ENCODE assay signal across 8 cellular contexts in genomic region chr12:122123051-122123760, GRCh38. TPM values are rescaled to one million over a fixed set of nuclear protein-coding genes. Genes with fewer than 3 reads are reported as not detected.
DNase-seq lines count a peak whose midpoint lies in the region; ATAC-seq lines count a peak whose summit lies in the region.

No MANE protein-coding gene starts in this region.

- peak overlapping the region; percentile 67 for H3K27ac Mint-ChIP-seq in activated CD8-positive, alpha-beta T cell treated with anti-CD3 and anti-CD28 coated beads, Interleukin-2, amount 10 ng/mL, durations not matched to agents 7 days and 5 days

- ATAC-seq in activated CD8-positive, alpha-beta T cell treated with anti-CD3 and anti-CD28 coated beads, Interleukin-2, amount 10 ng/mL, durations not matched to agents 7 days and 5 days, result peak; percentile 62
- ATAC-seq in HG02571 (IDR thresholded peaks at IDR 0.05; ENCODE audit: unreplicated experiment), result no peak

- H3K27me3 ChIP-seq in GM23248 (replicated peaks; ENCODE audit: insufficient read depth), result no peaks in the 10 kb centered on the region
- H3K27me3 ChIP-seq in effector memory CD4-positive, alpha-beta T cell (replicated peaks; ENCODE audit: control insufficient read depth, insufficient read depth, low read length, poor library complexity, severe bottlenecking), result no peaks in the 10 kb centered on the region

- in situ Hi-C loops in GM23248 (cut with MboI), result no loop called here

- H3K9me3 Mint-ChIP-seq in activated CD8-positive, alpha-beta T cell treated with anti-CD3 and anti-CD28 coated beads, Interleukin-2, amount 10 ng/mL, durations not matched to agents 7 days and 5 days (ENCODE audit: insufficient read depth), result no peaks in the 10 kb centered on the region

- H2AFZ ChIP-seq in GM23248, result 0 out of 2 replicates have a peak overlapping the region, but pooled peaks have one; percentile 23

- no peaks in the 10 kb centered on the region for H3K36me3 ChIP-seq in GM23248 (ENCODE audit: low read depth)
- H3K36me3 ChIP-seq in effector memory CD4-positive, alpha-beta T cell (ENCODE audit: control insufficient read depth, insufficient read depth, low read length), result peaks cover 12% of the 10 kb centered on the region

- CTCF ChIA-PET in activated CD8-positive, alpha-beta T cell treated with anti-CD3 and anti-CD28 coated beads, Interleukin-2, amount 10 ng/mL, durations not matched to agents 7 days and 5 days (lab: Charles Lee), result interaction anchor here (0.7 to 3.6 kb wide), 38 partner anchors 9 to 207 kb away, joined by 3 to 103 read pairs (median 8); partner anchors contain the start of genes CFAP251 and MLXIP

- no peaks in the 10 kb centered on the region for H3K9me2 ChIP-seq in GM23248 (ENCODE audit: insufficient read depth)

- no peak overlapping the region for H3K27ac ChIP-seq in GM23248
- H3K27ac ChIP-seq in effector memory CD4-positive, alpha-beta T cell (ENCODE audit: insufficient read depth, low read length, poor library complexity, severe bottlenecking), result no peak overlapping the region

- peak overlapping the region; percentile 41; the same call in 1 of the 2 replicates for H3K4me3 ChIP-seq in GM23248
- H3K4me3 ChIP-seq in effector memory CD4-positive, alpha-beta T cell (ENCODE audit: insufficient read depth, low read depth, low read length, poor library complexity, severe bottlenecking), result no peak overlapping the region

- no peaks in the 10 kb centered on the region for H4K20me1 ChIP-seq in GM23248 (ENCODE audit: insufficient read depth)

- H3K4me1 ChIP-seq in GM23248 (ENCODE audit: insufficient read depth), result peaks cover 4% of the 10 kb centered on the region; the same call in 1 of the 2 replicates
- H3K4me1 ChIP-seq in effector memory CD4-positive, alpha-beta T cell (ENCODE audit: control insufficient read depth, insufficient read depth, low read length, poor library complexity, severe bottlenecking), result peaks cover 6% of the 10 kb centered on the region

- WGBS in GM23248 (ENCODE audit: low coverage in 1 of 2, low lambda C conversion rate in 2 of 2, missing lambda C conversion rate in 2 of 2), 2 experiments, result 15 to 19% methylated on average over 22 of the region's 22 CpGs

- H3K79me2 ChIP-seq in GM23248 (ENCODE audit: insufficient read depth), result peaks cover 63% of the 10 kb centered on the region

- peaks cover 33% of the 10 kb centered on the region for H3K4me1 Mint-ChIP-seq in activated CD8-positive, alpha-beta T cell treated with anti-CD3 and anti-CD28 coated beads, Interleukin-2, amount 10 ng/mL, durations not matched to agents 7 days and 5 days (ENCODE audit: low read depth)

- H3K9me3 ChIP-seq in GM23248 (ENCODE audit: low read depth), result no peaks in the 10 kb centered on the region
- no peaks in the 10 kb centered on the region for H3K9me3 ChIP-seq in effector memory CD4-positive, alpha-beta T cell (ENCODE audit: control insufficient read depth, low read length)

- no peak overlapping the region for H3K4me3 Mint-ChIP-seq in activated CD8-positive, alpha-beta T cell treated with anti-CD3 and anti-CD28 coated beads, Interleukin-2, amount 10 ng/mL, durations not matched to agents 7 days and 5 days

- no peak overlapping the region for H3K4me2 ChIP-seq in GM23248 (ENCODE audit: unreplicated experiment)

- DNase-seq in AG08395 (ENCODE audit: low spot score) (peak; percentile 79), GM23248 (peak; percentile 76), NCI-H69 (lab: John Stamatoyannopoulos, UW) (peak; percentile 80), middle frontal gyrus (ENCODE audit: extremely low spot score, low spot score) (peak; percentile 58)
- DNase-seq in activated CD8-positive, alpha-beta T cell treated with anti-CD3 and anti-CD28 coated beads, Interleukin-2, amount 10 ng/mL, durations not matched to agents 7 days and 5 days, result peak; percentile 80
- peak; percentile 31 to 57 (median 42) for DNase-seq in effector memory CD4-positive, alpha-beta T cell
- DNase-seq in stimulated activated CD8-positive, alpha-beta memory T cell treated with anti-CD3 and anti-CD28 coated beads, Interleukin-4, amount 100 ng/mL, for 1 hour (ENCODE audit: low read depth in 2 of 2, low spot score in 1 of 2), result peak; percentile 42 to 46

- no peaks in the 10 kb centered on the region for H3F3A ChIP-seq in GM23248 (ENCODE audit: insufficient read depth)

- H3K9ac ChIP-seq in GM23248, result peak overlapping the region; percentile 26; the same call in 1 of the 2 replicates

- H3K27me3 Mint-ChIP-seq in activated CD8-positive, alpha-beta T cell treated with anti-CD3 and anti-CD28 coated beads, Interleukin-2, amount 10 ng/mL, durations not matched to agents 7 days and 5 days (ENCODE audit: low read depth), result no peaks in the 10 kb centered on the region

- H3K36me3 Mint-ChIP-seq in activated CD8-positive, alpha-beta T cell treated with anti-CD3 and anti-CD28 coated beads, Interleukin-2, amount 10 ng/mL, durations not matched to agents 7 days and 5 days (ENCODE audit: low read depth), result peaks cover 2% of the 10 kb centered on the region

- POLR2A ChIA-PET in activated CD8-positive, alpha-beta T cell treated with anti-CD3 and anti-CD28 coated beads, Interleukin-2, amount 10 ng/mL, durations not matched to agents 7 days and 5 days (lab: Charles Lee), result no interaction called here

RNA-seq across cellular contexts. Expression of gene MLXIP, which starts 44.6 kb away (rescaled TPM):
- total RNA-seq in GM23248 (2014; rRNA removed; shearing (Covaris generic)), result 6.4 and 7.1 TPM in 2 replicates
- 7.4 and 7.5 TPM in 2 replicates for polyA plus RNA-seq in GM23248 (2016; fragmentation: Nextera tagmentation; extraction: Ambion mirVana)
- 10 to 100 TPM; 38.8 to 42.7 TPM for total RNA-seq in activated CD8-positive, alpha-beta T cell treated with anti-CD3 and anti-CD28 coated beads, Interleukin-2, amount 10 ng/mL, durations not matched to agents 7 days and 5 days

RNA-seq across cellular contexts. Expression of gene IL31, which starts 50.8 kb away (rescaled TPM):
- total RNA-seq in GM23248 (2014; rRNA removed; shearing (Covaris generic)), result not detected in 2 replicates
- not detected in 2 replicates for polyA plus RNA-seq in GM23248 (2016; fragmentation: Nextera tagmentation; extraction: Ambion mirVana)
- not detected for total RNA-seq in activated CD8-positive, alpha-beta T cell treated with anti-CD3 and anti-CD28 coated beads, Interleukin-2, amount 10 ng/mL, durations not matched to agents 7 days and 5 days

RNA-seq across cellular contexts. Expression of gene LRRC43, which starts 59.7 kb away (rescaled TPM):
- total RNA-seq in GM23248 (2014; rRNA removed; shearing (Covaris generic)), result 6.4 TPM in 1 of 2 replicates, not detected in the other
- polyA plus RNA-seq in GM23248 (2016; fragmentation: Nextera tagmentation; extraction: Ambion mirVana), result 1.5 and 1.9 TPM in 2 replicates
- total RNA-seq in activated CD8-positive, alpha-beta T cell treated with anti-CD3 and anti-CD28 coated beads, Interleukin-2, amount 10 ng/mL, durations not matched to agents 7 days and 5 days, result not detected
